In genomic region chr14:40199101-40199500, GRCh38 we compare ENCODE assay signal across 23 cellular contexts.
A peak's percentile ranks its signal among the peaks of the same experiment; 100 is the strongest.
DNase-seq lines count a peak whose midpoint lies in the region; ATAC-seq and TF ChIP-seq lines count a peak whose summit lies in the region.
"Had no signal": no experiment of that assay in that cellular context is flagged by ENCODE, and none has a peak within 500 bp of the region (broad histone marks: within the 10 kb centered on the region; RNA-seq: fewer than 3 reads in every experiment).

No MANE protein-coding gene starts in this region.

- DNase-seq in OCI-M1 (lab: John Stamatoyannopoulos, UW) (peak; percentile 7), testis (peak; percentile 65), ureter (ENCODE audit: low spot score) (no peak)
- DNase-seq in activated CD8-positive, alpha-beta memory T cell treated with anti-CD3 and anti-CD28 coated beads, Interleukin-2, amount 10 ng/mL, durations not matched to agents 7 days and 5 days = no peak
- DNase-seq: 8988T; ACHN; BE2C; C1 segment of cervical spinal cord; CD4-positive, alpha-beta memory T cell; CD4-positive, CD25-positive, alpha-beta regulatory T cell; CD8-positive, alpha-beta memory T cell; COR-L47; DMS 273 treated with DMSO at 0.1 percent for 48 hours; DMS153; DMS53; DMS79; DND-41; EL; GF-D8 had no signal

- 32 to 44% methylated on average over 1 of the region's 1 CpG for WGBS in testis, 2 donors

- no peak overlapping the region for H3K27ac ChIP-seq in OCI-LY1 (ENCODE audit: low read depth, low read length, poor library complexity, severe bottlenecking)
- H3K27ac ChIP-seq in testis = no peak overlapping the region
- H3K27ac ChIP-seq: BLaER1 had no signal

- H3K4me1 ChIP-seq in OCI-LY1 (ENCODE audit: insufficient read depth, low read length, severe bottlenecking) (no peaks in the 10 kb centered on the region), testis (no peaks in the 10 kb centered on the region)
- H3K4me1 ChIP-seq: BE2C, BLaER1 had no signal

- H3K36me3 ChIP-seq in OCI-LY1 (ENCODE audit: insufficient read depth, low read length) = no peaks in the 10 kb centered on the region; the same call in 1 of the 2 replicates
- H3K36me3 ChIP-seq in testis (ENCODE audit: low read depth, missing control alignments) = no peaks in the 10 kb centered on the region
- H3K36me3 ChIP-seq: BE2C, BLaER1 had no signal

- no peaks in the 10 kb centered on the region for H3K79me2 ChIP-seq in OCI-LY1 (ENCODE audit: insufficient read depth, low read length)

- no peaks in the 10 kb centered on the region for H3K27me3 ChIP-seq in OCI-LY1 (ENCODE audit: insufficient read depth, low read length)
- H3K27me3 ChIP-seq in testis = no peaks in the 10 kb centered on the region
- H3K27me3 ChIP-seq: BE2C, BLaER1 had no signal

- TF ChIP-seq POLR2A in testis (IDR thresholded peaks at IDR 0.05) = no peak

- no peaks in the 10 kb centered on the region for H3K4me1 Mint-ChIP-seq in activated CD8-positive, alpha-beta memory T cell treated with anti-CD3 and anti-CD28 coated beads, Interleukin-2, amount 10 ng/mL, durations not matched to agents 7 days and 5 days
- H3K4me1 Mint-ChIP-seq: CD14-positive monocyte; CD4-positive, alpha-beta memory T cell; CD4-positive, CD25-positive, alpha-beta regulatory T cell; CD8-positive, alpha-beta memory T cell had no signal

- no peak overlapping the region for H3K4me3 ChIP-seq in OCI-LY1 (ENCODE audit: low read depth, low read length, poor library complexity, severe bottlenecking)
- no peak overlapping the region for H3K4me3 ChIP-seq in testis
- H3K4me3 ChIP-seq: BLaER1 had no signal

- no peak for ATAC-seq in HG03342 (IDR thresholded peaks at IDR 0.05; ENCODE audit: unreplicated experiment)
- no peak for ATAC-seq in activated CD8-positive, alpha-beta memory T cell treated with anti-CD3 and anti-CD28 coated beads, Interleukin-2, amount 10 ng/mL, durations not matched to agents 7 days and 5 days

- H3K4me3 Mint-ChIP-seq in activated CD8-positive, alpha-beta memory T cell treated with anti-CD3 and anti-CD28 coated beads, Interleukin-2, amount 10 ng/mL, durations not matched to agents 7 days and 5 days = no peak overlapping the region
- H3K4me3 Mint-ChIP-seq: CD14-positive monocyte; CD4-positive, alpha-beta memory T cell; CD4-positive, CD25-positive, alpha-beta regulatory T cell; CD8-positive, alpha-beta memory T cell had no signal

- H3K9me3 ChIP-seq in OCI-LY1 (ENCODE audit: low read length) = peaks cover 11% of the 10 kb centered on the region
- no peaks in the 10 kb centered on the region for H3K9me3 ChIP-seq in testis
- H3K9me3 ChIP-seq: BE2C had no signal

- H3K9me2 ChIP-seq in OCI-LY1 (ENCODE audit: low read depth, low read length) = no peaks in the 10 kb centered on the region

- intact Hi-C loops in testis (cut with DNase I; ENCODE audit: low total_unique reads) = no loop called here

- TF ChIP-seq CTCF in OCI-LY1 (IDR thresholded peaks at IDR 0.05; ENCODE audit: low read length) (no peak), testis (IDR thresholded peaks at IDR 0.05) (no peak)

- H3K4me2 ChIP-seq in OCI-LY1 (ENCODE audit: low read length) = no peak overlapping the region
- H3K4me2 ChIP-seq: BLaER1 had no signal

- H3K9ac ChIP-seq in OCI-LY1 (ENCODE audit: low read length) = no peak overlapping the region
- H3K9ac ChIP-seq: BLaER1 had no signal

- no peaks in the 10 kb centered on the region for H3K27me3 Mint-ChIP-seq in activated CD8-positive, alpha-beta memory T cell treated with anti-CD3 and anti-CD28 coated beads, Interleukin-2, amount 10 ng/mL, durations not matched to agents 7 days and 5 days
- H3K27me3 Mint-ChIP-seq: CD4-positive, alpha-beta memory T cell; CD4-positive, CD25-positive, alpha-beta regulatory T cell; CD8-positive, alpha-beta memory T cell had no signal

- no peaks in the 10 kb centered on the region for H3K36me3 Mint-ChIP-seq in activated CD8-positive, alpha-beta memory T cell treated with anti-CD3 and anti-CD28 coated beads, Interleukin-2, amount 10 ng/mL, durations not matched to agents 7 days and 5 days
- H3K36me3 Mint-ChIP-seq: CD14-positive monocyte; CD4-positive, alpha-beta memory T cell; CD4-positive, CD25-positive, alpha-beta regulatory T cell; CD8-positive, alpha-beta memory T cell had no signal

- H3K9me3 Mint-ChIP-seq in activated CD8-positive, alpha-beta memory T cell treated with anti-CD3 and anti-CD28 coated beads, Interleukin-2, amount 10 ng/mL, durations not matched to agents 7 days and 5 days (ENCODE audit: low read depth) = peaks cover 4% of the 10 kb centered on the region

- H2AFZ ChIP-seq in OCI-LY1 (ENCODE audit: low read length) = peak overlapping the region; percentile 75; the same call in 1 of the 2 replicates

- no peak overlapping the region for H3K27ac Mint-ChIP-seq in activated CD8-positive, alpha-beta memory T cell treated with anti-CD3 and anti-CD28 coated beads, Interleukin-2, amount 10 ng/mL, durations not matched to agents 7 days and 5 days
- H3K27ac Mint-ChIP-seq: CD14-positive monocyte; CD4-positive, alpha-beta memory T cell; CD4-positive, CD25-positive, alpha-beta regulatory T cell; CD8-positive, alpha-beta memory T cell had no signal

- H4K20me1 ChIP-seq in OCI-LY1 (ENCODE audit: insufficient read depth, low read length) = no peaks in the 10 kb centered on the region
- H4K20me1 ChIP-seq: BLaER1 had no signal

- CTCF ChIA-PET in activated CD8-positive, alpha-beta memory T cell treated with anti-CD3 and anti-CD28 coated beads, Interleukin-2, amount 10 ng/mL, durations not matched to agents 7 days and 5 days (lab: Charles Lee) = no interaction called here

- no peaks in the 10 kb centered on the region for H3F3A ChIP-seq in OCI-LY1 (ENCODE audit: insufficient read depth, low read length)

Comparison
In these comparisons a context has a peak if more than half of its experiments do, and no peak if none do; other contexts are left out.
1. DNase-seq: peak in OCI-M1 (single experiment) and testis (single experiment); none in ureter (single experiment) and activated CD8-positive, alpha-beta memory T cell treated with anti-CD3 and anti-CD28 coated beads, Interleukin-2, amount 10 ng/mL, durations not matched to agents 7 days and 5 days (single experiment).